ENCODE assay signal across 1 cellular context in the genomic region with DNA sequence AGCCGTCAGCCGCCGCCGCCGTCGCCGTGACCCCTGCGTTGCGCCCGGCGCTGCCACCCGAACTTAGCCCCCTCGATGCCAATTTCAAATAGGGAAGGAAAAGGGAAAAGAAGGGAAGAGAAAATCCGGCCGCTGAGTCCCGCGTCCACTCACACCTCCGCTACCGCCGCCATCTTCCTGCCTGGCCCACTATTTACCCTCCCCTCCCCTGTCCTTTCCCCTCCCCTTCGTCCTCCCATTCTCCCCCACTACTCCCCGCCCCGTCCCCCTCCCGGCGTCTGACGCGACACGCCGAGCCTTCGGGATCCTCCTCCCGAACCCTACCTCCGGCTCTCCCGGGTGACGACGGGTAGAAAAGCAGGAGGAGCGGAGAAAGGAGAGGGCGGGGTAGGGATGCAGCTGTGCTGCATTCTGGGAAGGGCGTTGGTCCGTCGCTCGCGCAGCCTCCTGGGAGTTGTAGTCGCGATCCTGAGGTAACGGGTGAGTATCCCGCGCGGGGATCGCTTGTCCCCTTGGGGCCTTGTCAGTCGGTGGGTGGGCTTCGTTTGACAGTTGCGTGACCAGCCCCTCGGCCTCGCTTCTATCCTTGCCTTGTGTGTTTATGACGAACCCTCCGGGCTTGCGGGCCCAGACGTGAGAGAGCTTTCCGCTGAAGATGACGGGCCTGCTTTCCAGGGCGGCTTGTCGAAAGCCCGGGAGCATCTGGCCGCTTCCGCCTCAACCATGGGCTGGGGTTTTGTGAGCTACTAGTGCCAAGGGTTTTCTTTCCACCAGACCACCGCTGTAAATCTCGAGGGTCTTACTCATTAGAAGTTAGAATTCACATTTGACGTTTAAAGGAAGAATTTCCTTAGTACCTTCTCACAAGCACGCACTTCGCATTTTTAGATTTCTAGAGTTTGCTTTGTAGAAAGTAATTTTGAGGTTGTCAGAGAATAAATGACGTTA.
TF ChIP-seq lines count a peak whose summit lies in the region.

CERT1 (minus strand) TSS at position 195 of the 948 bp plus-strand sequence. CDS start 422 bp downstream, outside the sequence.
POLK (plus strand) TSS at position 457 of the 948 bp plus-strand sequence.

TF ChIP-seq in K562, 482 proteins besides CTCF, POLR2A, EP300 and RAD21 (continued from another document and continues in another):
- TF ChIP-seq ATF2 (CRISPR knock-in tag; IDR thresholded peaks at IDR 0.05) (no peak), SAFB2 (IDR thresholded peaks at IDR 0.05; ENCODE audit: borderline replicate concordance, low read depth, low read length, severe bottlenecking) (no peak), LEF1 (IDR thresholded peaks at IDR 0.05) (no peak), HCFC1 (IDR thresholded peaks at IDR 0.05; ENCODE audit: low read depth, low read length) (peak; percentile 94), ZNF197 (CRISPR knock-in tag; IDR thresholded peaks at IDR 0.05; ENCODE audit: low read depth) (peak; percentile 20; the same call in 1 of the 2 replicates), PTTG1 (tag; IDR thresholded peaks at IDR 0.05; ENCODE audit: low read depth) (no peak), SIN3A (IDR thresholded peaks at IDR 0.05; ENCODE audit: borderline replicate concordance in 2 of 2, control insufficient read depth in 1 of 2, low read depth in 2 of 2, low read length in 2 of 2) (peak; percentile 19 to 27; a peak in 1 of 4 replicates), HNRNPUL1 (IDR thresholded peaks at IDR 0.05; ENCODE audit: low read length) (no peak), ILF3 (IDR thresholded peaks at IDR 0.05; ENCODE audit: borderline replicate concordance) (no peak), USF1 (CRISPR knock-in tag; IDR thresholded peaks at IDR 0.05) (no peak), THRB (CRISPR knock-in tag; conservative IDR thresholded peaks at IDR 0.05) (no peak), RBM14 (IDR thresholded peaks at IDR 0.05; ENCODE audit: borderline replicate concordance, insufficient read depth, low read depth, low read length) (no peak), CBFA2T3 (IDR thresholded peaks at IDR 0.05) (no peak), ZNF551 (CRISPR knock-in tag; IDR thresholded peaks at IDR 0.05) (no peak), JUN (IDR thresholded peaks at IDR 0.05; ENCODE audit: borderline replicate concordance, low read depth, low read length) (no peak), JUN (CRISPR knock-in tag; IDR thresholded peaks at IDR 0.05; ENCODE audit: borderline replicate concordance) (no peak), RBM22 (IDR thresholded peaks at IDR 0.05; ENCODE audit: low read depth, low read length, poor library complexity, severe bottlenecking) (no peak), NCOA2 (IDR thresholded peaks at IDR 0.05; ENCODE audit: partially characterized antibody in 2 of 2) (no peak), ZBTB7A (IDR thresholded peaks at IDR 0.05; ENCODE audit: borderline replicate concordance, control insufficient read depth, low read depth, low read length) (peak; percentile 79; the same call in 1 of the 2 replicates), CHCHD3 (CRISPR knock-in tag; IDR thresholded peaks at IDR 0.05) (no peak), TAF15 (IDR thresholded peaks at IDR 0.05; ENCODE audit: low read depth, low read length) (no peak), EWSR1 (IDR thresholded peaks at IDR 0.05; ENCODE audit: borderline replicate concordance, low read depth, partially characterized antibody) (no peak), PPARD (CRISPR knock-in tag; IDR thresholded peaks at IDR 0.05) (no peak), KLF16 (IDR thresholded peaks at IDR 0.05) (no peak), MTA2 (IDR thresholded peaks at IDR 0.05; ENCODE audit: low read depth) (no peak), ZNF175 (CRISPR knock-in tag; IDR thresholded peaks at IDR 0.05; ENCODE audit: low read depth) (no peak), MBD2 (IDR thresholded peaks at IDR 0.05; ENCODE audit: borderline replicate concordance, low read depth) (0 out of 2 replicates have a peak, but pooled peaks have one; percentile 55), TEAD4 (IDR thresholded peaks at IDR 0.05; ENCODE audit: low read length) (no peak; the same call in 1 of the 2 replicates), TEAD4 (CRISPR knock-in tag; IDR thresholded peaks at IDR 0.05; ENCODE audit: borderline replicate concordance) (no peak; the same call in 1 of the 2 replicates), BRF1 (IDR thresholded peaks at IDR 0.05; ENCODE audit: borderline replicate concordance, extremely low read depth, insufficient read length) (no peak), NFYB (IDR thresholded peaks at IDR 0.05; ENCODE audit: extremely low read depth, insufficient read length) (no peak), FOXM1 (IDR thresholded peaks at IDR 0.05; ENCODE audit: low read depth) (no peak), FOXM1 (CRISPR knock-in tag; IDR thresholded peaks at IDR 0.05; ENCODE audit: low read depth) (no peak), ZNF695 (CRISPR knock-in tag; IDR thresholded peaks at IDR 0.05) (no peak), GABPB1 (CRISPR knock-in tag; IDR thresholded peaks at IDR 0.05) (peak; percentile 73)
- TF ChIP-seq, protein P1, sequence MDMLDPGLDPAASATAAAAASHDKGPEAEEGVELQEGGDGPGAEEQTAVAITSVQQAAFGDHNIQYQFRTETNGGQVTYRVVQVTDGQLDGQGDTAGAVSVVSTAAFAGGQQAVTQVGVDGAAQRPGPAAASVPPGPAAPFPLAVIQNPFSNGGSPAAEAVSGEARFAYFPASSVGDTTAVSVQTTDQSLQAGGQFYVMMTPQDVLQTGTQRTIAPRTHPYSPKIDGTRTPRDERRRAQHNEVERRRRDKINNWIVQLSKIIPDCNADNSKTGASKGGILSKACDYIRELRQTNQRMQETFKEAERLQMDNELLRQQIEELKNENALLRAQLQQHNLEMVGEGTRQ (CRISPR knock-in tag; IDR thresholded peaks at IDR 0.05): no peak
- TF ChIP-seq, protein P2, sequence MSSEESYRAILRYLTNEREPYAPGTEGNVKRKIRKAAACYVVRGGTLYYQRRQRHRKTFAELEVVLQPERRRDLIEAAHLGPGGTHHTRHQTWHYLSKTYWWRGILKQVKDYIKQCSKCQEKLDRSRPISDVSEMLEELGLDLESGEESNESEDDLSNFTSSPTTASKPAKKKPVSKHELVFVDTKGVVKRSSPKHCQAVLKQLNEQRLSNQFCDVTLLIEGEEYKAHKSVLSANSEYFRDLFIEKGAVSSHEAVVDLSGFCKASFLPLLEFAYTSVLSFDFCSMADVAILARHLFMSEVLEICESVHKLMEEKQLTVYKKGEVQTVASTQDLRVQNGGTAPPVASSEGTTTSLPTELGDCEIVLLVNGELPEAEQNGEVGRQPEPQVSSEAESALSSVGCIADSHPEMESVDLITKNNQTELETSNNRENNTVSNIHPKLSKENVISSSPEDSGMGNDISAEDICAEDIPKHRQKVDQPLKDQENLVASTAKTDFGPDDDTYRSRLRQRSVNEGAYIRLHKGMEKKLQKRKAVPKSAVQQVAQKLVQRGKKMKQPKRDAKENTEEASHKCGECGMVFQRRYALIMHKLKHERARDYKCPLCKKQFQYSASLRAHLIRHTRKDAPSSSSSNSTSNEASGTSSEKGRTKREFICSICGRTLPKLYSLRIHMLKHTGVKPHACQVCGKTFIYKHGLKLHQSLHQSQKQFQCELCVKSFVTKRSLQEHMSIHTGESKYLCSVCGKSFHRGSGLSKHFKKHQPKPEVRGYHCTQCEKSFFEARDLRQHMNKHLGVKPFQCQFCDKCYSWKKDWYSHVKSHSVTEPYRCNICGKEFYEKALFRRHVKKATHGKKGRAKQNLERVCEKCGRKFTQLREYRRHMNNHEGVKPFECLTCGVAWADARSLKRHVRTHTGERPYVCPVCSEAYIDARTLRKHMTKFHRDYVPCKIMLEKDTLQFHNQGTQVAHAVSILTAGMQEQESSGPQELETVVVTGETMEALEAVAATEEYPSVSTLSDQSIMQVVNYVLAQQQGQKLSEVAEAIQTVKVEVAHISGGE (CRISPR knock-in tag; IDR thresholded peaks at IDR 0.05): peak in 1 of 3 experiments; percentile 62; a peak in 1 of 6 replicates
- TF ChIP-seq, protein P3, sequence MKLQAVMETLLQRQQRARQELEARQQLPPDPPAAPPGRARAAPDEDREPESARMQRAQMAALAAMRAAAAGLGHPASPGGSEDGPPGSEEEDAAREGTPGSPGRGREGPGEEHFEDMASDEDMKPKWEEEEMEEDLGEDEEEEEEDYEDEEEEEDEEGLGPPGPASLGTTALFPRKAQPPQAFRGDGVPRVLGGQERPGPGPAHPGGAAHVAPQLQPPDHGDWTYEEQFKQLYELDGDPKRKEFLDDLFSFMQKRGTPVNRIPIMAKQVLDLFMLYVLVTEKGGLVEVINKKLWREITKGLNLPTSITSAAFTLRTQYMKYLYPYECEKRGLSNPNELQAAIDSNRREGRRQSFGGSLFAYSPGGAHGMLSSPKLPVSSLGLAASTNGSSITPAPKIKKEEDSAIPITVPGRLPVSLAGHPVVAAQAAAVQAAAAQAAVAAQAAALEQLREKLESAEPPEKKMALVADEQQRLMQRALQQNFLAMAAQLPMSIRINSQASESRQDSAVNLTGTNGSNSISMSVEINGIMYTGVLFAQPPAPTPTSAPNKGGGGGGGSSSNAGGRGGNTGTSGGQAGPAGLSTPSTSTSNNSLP (IDR thresholded peaks at IDR 0.05; ENCODE audit: borderline replicate concordance, low read depth, low read length): no peak
- TF ChIP-seq, protein P4, sequence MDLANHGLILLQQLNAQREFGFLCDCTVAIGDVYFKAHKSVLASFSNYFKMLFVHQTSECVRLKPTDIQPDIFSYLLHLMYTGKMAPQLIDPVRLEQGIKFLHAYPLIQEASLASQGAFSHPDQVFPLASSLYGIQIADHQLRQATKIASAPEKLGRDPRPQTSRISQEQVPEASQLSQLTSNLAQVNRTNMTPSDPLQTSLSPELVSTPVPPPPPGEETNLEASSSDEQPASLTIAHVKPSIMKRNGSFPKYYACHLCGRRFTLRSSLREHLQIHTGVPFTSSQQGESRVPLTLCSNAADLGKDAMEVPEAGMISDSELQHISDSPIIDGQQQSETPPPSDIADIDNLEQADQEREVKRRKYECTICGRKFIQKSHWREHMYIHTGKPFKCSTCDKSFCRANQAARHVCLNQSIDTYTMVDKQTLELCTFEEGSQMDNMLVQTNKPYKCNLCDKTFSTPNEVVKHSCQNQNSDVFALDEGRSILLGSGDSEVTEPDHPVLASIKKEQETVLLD (IDR thresholded peaks at IDR 0.05): peak; percentile 59; the same call in 1 of the 2 replicates
- TF ChIP-seq, protein P5, sequence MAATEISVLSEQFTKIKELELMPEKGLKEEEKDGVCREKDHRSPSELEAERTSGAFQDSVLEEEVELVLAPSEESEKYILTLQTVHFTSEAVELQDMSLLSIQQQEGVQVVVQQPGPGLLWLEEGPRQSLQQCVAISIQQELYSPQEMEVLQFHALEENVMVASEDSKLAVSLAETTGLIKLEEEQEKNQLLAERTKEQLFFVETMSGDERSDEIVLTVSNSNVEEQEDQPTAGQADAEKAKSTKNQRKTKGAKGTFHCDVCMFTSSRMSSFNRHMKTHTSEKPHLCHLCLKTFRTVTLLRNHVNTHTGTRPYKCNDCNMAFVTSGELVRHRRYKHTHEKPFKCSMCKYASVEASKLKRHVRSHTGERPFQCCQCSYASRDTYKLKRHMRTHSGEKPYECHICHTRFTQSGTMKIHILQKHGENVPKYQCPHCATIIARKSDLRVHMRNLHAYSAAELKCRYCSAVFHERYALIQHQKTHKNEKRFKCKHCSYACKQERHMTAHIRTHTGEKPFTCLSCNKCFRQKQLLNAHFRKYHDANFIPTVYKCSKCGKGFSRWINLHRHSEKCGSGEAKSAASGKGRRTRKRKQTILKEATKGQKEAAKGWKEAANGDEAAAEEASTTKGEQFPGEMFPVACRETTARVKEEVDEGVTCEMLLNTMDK (IDR thresholded peaks at IDR 0.05; ENCODE audit: borderline replicate concordance, insufficient read depth, low read depth, low read length, poor library complexity, severe bottlenecking): no peak
- TF ChIP-seq, protein P6, sequence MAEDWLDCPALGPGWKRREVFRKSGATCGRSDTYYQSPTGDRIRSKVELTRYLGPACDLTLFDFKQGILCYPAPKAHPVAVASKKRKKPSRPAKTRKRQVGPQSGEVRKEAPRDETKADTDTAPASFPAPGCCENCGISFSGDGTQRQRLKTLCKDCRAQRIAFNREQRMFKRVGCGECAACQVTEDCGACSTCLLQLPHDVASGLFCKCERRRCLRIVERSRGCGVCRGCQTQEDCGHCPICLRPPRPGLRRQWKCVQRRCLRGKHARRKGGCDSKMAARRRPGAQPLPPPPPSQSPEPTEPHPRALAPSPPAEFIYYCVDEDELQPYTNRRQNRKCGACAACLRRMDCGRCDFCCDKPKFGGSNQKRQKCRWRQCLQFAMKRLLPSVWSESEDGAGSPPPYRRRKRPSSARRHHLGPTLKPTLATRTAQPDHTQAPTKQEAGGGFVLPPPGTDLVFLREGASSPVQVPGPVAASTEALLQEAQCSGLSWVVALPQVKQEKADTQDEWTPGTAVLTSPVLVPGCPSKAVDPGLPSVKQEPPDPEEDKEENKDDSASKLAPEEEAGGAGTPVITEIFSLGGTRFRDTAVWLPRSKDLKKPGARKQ (CRISPR knock-in tag; IDR thresholded peaks at IDR 0.05): no peak
- TF ChIP-seq, protein P7, sequence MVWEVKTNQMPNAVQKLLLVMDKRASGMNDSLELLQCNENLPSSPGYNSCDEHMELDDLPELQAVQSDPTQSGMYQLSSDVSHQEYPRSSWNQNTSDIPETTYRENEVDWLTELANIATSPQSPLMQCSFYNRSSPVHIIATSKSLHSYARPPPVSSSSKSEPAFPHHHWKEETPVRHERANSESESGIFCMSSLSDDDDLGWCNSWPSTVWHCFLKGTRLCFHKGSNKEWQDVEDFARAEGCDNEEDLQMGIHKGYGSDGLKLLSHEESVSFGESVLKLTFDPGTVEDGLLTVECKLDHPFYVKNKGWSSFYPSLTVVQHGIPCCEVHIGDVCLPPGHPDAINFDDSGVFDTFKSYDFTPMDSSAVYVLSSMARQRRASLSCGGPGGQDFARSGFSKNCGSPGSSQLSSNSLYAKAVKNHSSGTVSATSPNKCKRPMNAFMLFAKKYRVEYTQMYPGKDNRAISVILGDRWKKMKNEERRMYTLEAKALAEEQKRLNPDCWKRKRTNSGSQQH (CRISPR knock-in tag; IDR thresholded peaks at IDR 0.05): no peak
